Comparison of ENCODE assay signal across 37 cellular contexts in genomic region chr16:74995986-74996385, GRCh38.
"Had no signal": no experiment of that assay in that cellular context is flagged by ENCODE, and none has a peak within 500 bp of the region (broad histone marks: within the 10 kb centered on the region; RNA-seq: fewer than 3 reads in every experiment).

No MANE protein-coding gene starts in this region.

- H3K27me3 ChIP-seq: adrenal gland, body of pancreas, brain microvascular endothelial cell, breast epithelium had no signal

- H3K36me3 Mint-ChIP-seq: activated naive CD8-positive, alpha-beta T cell treated with anti-CD3 and anti-CD28 coated beads for 36 hours had no signal

- FAIRE-seq: astrocyte, TTC549 had no signal

- H3K4me3 ChIP-seq: adrenal gland, body of pancreas, breast epithelium had no signal

- DNase-seq: activated B cell treated with CpG ODN at 0.5 μM for 24 hours; activated CD4-positive, alpha-beta memory T cell treated with anti-CD3 and anti-CD28 coated beads for 36 hours; activated CD4-positive, alpha-beta T cell treated with anti-CD3 and anti-CD28 coated beads for 4 hours; activated CD4-positive, alpha-beta T cell treated with anti-CD3 and anti-CD28 coated beads, Interleukin-2, amount 10 ng/mL, durations not matched to agents 24 days and 14 days; activated CD4-positive, alpha-beta T cell treated with anti-CD3 and anti-CD28 coated beads, Interleukin-2, amount 50 U/mL, for 1 hour; activated CD4-positive, alpha-beta T cell treated with anti-CD3 and anti-CD28 coated beads, Interleukin-2, amount 50 U/mL, for 4 hours; activated CD4-positive, CD25-positive, alpha-beta regulatory T cell treated with anti-CD3 and anti-CD28 coated beads, Interleukin-2, amount 50 U/mL, for 72 hours; activated CD8-positive, alpha-beta memory T cell treated with anti-CD3 and anti-CD28 coated beads, Interleukin-2, amount 50 U/mL, for 4 hours; activated CD8-positive, alpha-beta T cell treated with anti-CD3 and anti-CD28 coated beads for 36 hours; activated effector memory CD4-positive, alpha-beta T cell treated with anti-CD3 and anti-CD28 coated beads, Interleukin-2, amount 50 U/mL, for 16 hours; activated gamma-delta T cell treated with Interleukin-2 at 50 U/mL for 16 hours; activated naive CD4-positive, alpha-beta T cell; activated naive CD4-positive, alpha-beta T cell treated with anti-CD3 and anti-CD28 coated beads for 36 hours; activated naive CD4-positive, alpha-beta T cell treated with anti-CD3 and anti-CD28 coated beads, Interleukin-2, amount 50 U/mL, for 16 hours; activated naive CD8-positive, alpha-beta T cell treated with anti-CD3 and anti-CD28 coated beads for 36 hours; activated T-cell treated with anti-CD3 and anti-CD28 coated beads for 4 hours; activated T-cell treated with anti-CD3 and anti-CD28 coated beads, Interleukin-2, amount 50 U/mL, for 1 hour; activated T-cell treated with anti-CD3 and anti-CD28 coated beads, Interleukin-2, amount 50 U/mL, for 4 hours; activated T-cell treated with anti-CD3 and anti-CD28 coated beads, Interleukin-2, amount 50 U/mL, for 72 hours; amniotic stem cell; aorta; body of pancreas; brain microvascular endothelial cell; central memory CD4-positive, alpha-beta T cell; T-helper 1 cell; T-helper 2 cell; T-helper 9 cell had no signal

- H3K36me3 ChIP-seq: adrenal gland, brain microvascular endothelial cell, breast epithelium had no signal

- ATAC-seq: activated CD8-positive, alpha-beta T cell treated with anti-CD3 and anti-CD28 coated beads for 36 hours; activated naive CD4-positive, alpha-beta T cell treated with anti-CD3 and anti-CD28 coated beads, Interleukin-2, amount 50 U/mL, for 72 hours; activated T-cell treated with anti-CD3 and anti-CD28 coated beads, Interleukin-2, amount 50 U/mL, for 4 hours; activated T-cell treated with anti-CD3 and anti-CD28 coated beads, Interleukin-2, amount 50 U/mL, for 72 hours; activated T-helper 17 cell treated with anti-CD3 and anti-CD28 coated beads, Interleukin-2, amount 50 U/mL, for 72 hours; body of pancreas had no signal

- H3K4me3 Mint-ChIP-seq: activated B cell treated with CpG ODN at 0.5 μM for 24 hours; activated CD4-positive, alpha-beta memory T cell treated with anti-CD3 and anti-CD28 coated beads for 36 hours; activated CD4-positive, alpha-beta T cell treated with anti-CD3 and anti-CD28 coated beads, Interleukin-2, amount 10 ng/mL, durations not matched to agents 24 days and 14 days; activated CD8-positive, alpha-beta T cell treated with anti-CD3 and anti-CD28 coated beads for 36 hours; activated naive CD4-positive, alpha-beta T cell treated with anti-CD3 and anti-CD28 coated beads for 36 hours; activated naive CD8-positive, alpha-beta T cell treated with anti-CD3 and anti-CD28 coated beads for 36 hours; activated T-cell treated with anti-CD3 and anti-CD28 coated beads, Interleukin-2, amount 50 U/mL, for 4 hours; activated T-cell treated with anti-CD3 and anti-CD28 coated beads, Interleukin-2, amount 50 U/mL, for 72 hours; activated T-helper 1 cell treated with anti-CD3 and anti-CD28 coated beads, Interleukin-12 subunit alpha, Interleukin-12 subunit beta, Interleukin-2, Interleukin-4 antibody, amounts not matched to agents 30 ng/mL and 10 ng/mL and 1 ng/mL, durations not matched to agents 14 hours and 24 hours and 36 hours; activated T-helper 17 cell treated with anti-CD3 and anti-CD28 coated beads, Interleukin-2, amount 50 U/mL, for 72 hours; T-helper 1 cell treated with Interleukin-12 subunit alpha and Interleukin-12 subunit beta and Interleukin-4 antibody, amounts not matched to agents 30 μg/mL and 1 μg/mL, for 36 hours; T-helper 2 cell treated with Interferon-gamma antibody and Interleukin-4, amounts not matched to agents 5 μg/mL and 100 μg/mL, for 36 hours had no signal

- H3K27me3 Mint-ChIP-seq: activated CD4-positive, alpha-beta memory T cell treated with anti-CD3 and anti-CD28 coated beads for 36 hours; activated T-helper 17 cell treated with anti-CD3 and anti-CD28 coated beads, Interleukin-2, amount 50 U/mL, for 72 hours had no signal

- H3K27ac ChIP-seq: adrenal gland, brain microvascular endothelial cell, breast epithelium, VCaP had no signal

- H3K4me1 ChIP-seq: breast epithelium had no signal

- H3K9me3 ChIP-seq: adrenal gland, body of pancreas, breast epithelium had no signal

- H3K27ac Mint-ChIP-seq: activated B cell treated with CpG ODN at 0.5 μM for 24 hours; activated CD4-positive, alpha-beta memory T cell treated with anti-CD3 and anti-CD28 coated beads for 36 hours; activated CD4-positive, alpha-beta T cell treated with anti-CD3 and anti-CD28 coated beads, Interleukin-2, amount 10 ng/mL, durations not matched to agents 24 days and 14 days; activated CD8-positive, alpha-beta T cell treated with anti-CD3 and anti-CD28 coated beads for 36 hours; activated naive CD4-positive, alpha-beta T cell treated with anti-CD3 and anti-CD28 coated beads for 36 hours; activated naive CD4-positive, alpha-beta T cell treated with anti-CD3 and anti-CD28 coated beads, Interleukin-2, amount 50 U/mL, for 72 hours; activated naive CD8-positive, alpha-beta T cell treated with anti-CD3 and anti-CD28 coated beads for 36 hours; activated T-cell treated with anti-CD3 and anti-CD28 coated beads, Interleukin-2, amount 50 U/mL, for 72 hours; activated T-helper 1 cell treated with anti-CD3 and anti-CD28 coated beads, Interleukin-12 subunit alpha, Interleukin-12 subunit beta, Interleukin-2, Interleukin-4 antibody, amounts not matched to agents 30 ng/mL and 10 ng/mL and 1 ng/mL, durations not matched to agents 14 hours and 24 hours and 36 hours; activated T-helper 17 cell treated with anti-CD3 and anti-CD28 coated beads, Interleukin-2, amount 50 U/mL, for 72 hours; T-helper 1 cell treated with Interleukin-12 subunit alpha and Interleukin-12 subunit beta and Interleukin-4 antibody, amounts not matched to agents 30 μg/mL and 1 μg/mL, for 36 hours; T-helper 2 cell treated with Interferon-gamma antibody and Interleukin-4, amounts not matched to agents 5 μg/mL and 100 μg/mL, for 36 hours had no signal

- H3K9me3 Mint-ChIP-seq: activated B cell treated with CpG ODN at 0.5 μM for 24 hours; activated CD4-positive, alpha-beta memory T cell treated with anti-CD3 and anti-CD28 coated beads for 36 hours; activated CD4-positive, alpha-beta T cell treated with anti-CD3 and anti-CD28 coated beads, Interleukin-2, amount 10 ng/mL, durations not matched to agents 24 days and 14 days; activated CD8-positive, alpha-beta T cell treated with anti-CD3 and anti-CD28 coated beads for 36 hours; activated naive CD4-positive, alpha-beta T cell treated with anti-CD3 and anti-CD28 coated beads for 36 hours; activated naive CD8-positive, alpha-beta T cell treated with anti-CD3 and anti-CD28 coated beads for 36 hours; activated T-cell treated with anti-CD3 and anti-CD28 coated beads, Interleukin-2, amount 50 U/mL, for 4 hours; activated T-helper 1 cell treated with anti-CD3 and anti-CD28 coated beads, Interleukin-12 subunit alpha, Interleukin-12 subunit beta, Interleukin-2, Interleukin-4 antibody, amounts not matched to agents 30 ng/mL and 10 ng/mL and 1 ng/mL, durations not matched to agents 14 hours and 24 hours and 36 hours; activated T-helper 17 cell treated with anti-CD3 and anti-CD28 coated beads, Interleukin-2, amount 50 U/mL, for 72 hours; T-helper 1 cell treated with Interleukin-12 subunit alpha and Interleukin-12 subunit beta and Interleukin-4 antibody, amounts not matched to agents 30 μg/mL and 1 μg/mL, for 36 hours; T-helper 2 cell treated with Interferon-gamma antibody and Interleukin-4, amounts not matched to agents 5 μg/mL and 100 μg/mL, for 36 hours had no signal
